In genomic region chr1:33234588-33234990, GRCh38 we compare ENCODE assay signal across 1 cellular context.
TF ChIP-seq lines count a peak whose summit lies in the region.

No MANE protein-coding gene starts in this region.

TF ChIP-seq in GM23338, 12 proteins besides CTCF, POLR2A, EP300 and RAD21 (continued from another document):
- TF ChIP-seq ZNF462 (CRISPR knock-in tag; IDR thresholded peaks at IDR 0.05) = no peak
TF ChIP-seq in GM23338: peak in this region for 0.
